ENCODE assay signal across 23 cellular contexts in the genomic region with DNA sequence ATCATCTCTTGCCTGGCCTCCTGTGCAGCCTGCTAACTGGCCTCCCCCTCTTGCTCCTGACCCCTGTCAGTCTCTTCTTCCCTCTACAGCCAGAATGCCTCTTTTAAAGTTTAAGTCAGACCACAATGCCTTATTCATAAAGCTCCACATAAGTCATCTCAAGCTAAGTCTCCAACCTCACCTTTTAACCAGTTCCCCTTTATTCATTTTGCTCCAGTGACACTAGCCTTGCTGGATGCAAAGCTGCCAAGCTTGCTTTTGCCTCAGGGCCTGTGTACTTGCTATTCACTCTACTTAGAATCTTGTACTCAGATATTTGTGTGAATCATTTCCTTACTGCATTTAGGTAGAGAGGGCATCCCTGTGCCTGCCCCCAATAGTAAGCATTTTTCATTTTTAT.
A peak's percentile ranks its signal among the peaks of the same experiment; 100 is the strongest.
DNase-seq lines count a peak whose midpoint lies in the region; ATAC-seq and TF ChIP-seq lines count a peak whose summit lies in the region.
"Had no signal": no experiment of that assay in that cellular context is flagged by ENCODE, and none has a peak within 500 bp of the region (broad histone marks: within the 10 kb centered on the region; RNA-seq: fewer than 3 reads in every experiment).

No MANE protein-coding gene starts in this region.

- H3K27me3 ChIP-seq in mammary epithelial cell (ENCODE audit: insufficient read depth, low read length), result no peaks in the 10 kb centered on the region
- H3K27me3 ChIP-seq: BLaER1, MG63, transverse colon had no signal

- H3K9me3 Mint-ChIP-seq in MCF 10A (ENCODE audit: unreplicated experiment) (no peaks in the 10 kb centered on the region), endothelial cell (ENCODE audit: unreplicated experiment) (no peaks in the 10 kb centered on the region)
- H3K9me3 Mint-ChIP-seq in stimulated activated naive B cell treated with anti-CD40 and anti-IgM and Interleukin-4, amounts not matched to agents 10 μg/mL and 1 μg/mL and 100 μg/mL, for 72 hours, result no peaks in the 10 kb centered on the region
- H3K9me3 Mint-ChIP-seq: activated T-helper 17 cell treated with anti-CD3 and anti-CD28 coated beads, Interleukin-2, amount 50 U/mL, for 72 hours; endodermal cell had no signal

- intact Hi-C loops in mammary epithelial cell (cut with micrococcal nuclease), result no loop called here
- intact Hi-C loops in MCF 10A (cut with micrococcal nuclease), result no loop called here

- in situ Hi-C loops in mammary epithelial cell (cut with MboI; ENCODE audit: low sequenced_read_pairs in 2 of 2), result no loop called here

- H3K4me1 ChIP-seq in mammary epithelial cell (ENCODE audit: insufficient read depth, low read length), result no peaks in the 10 kb centered on the region
- H3K4me1 ChIP-seq: parathyroid adenoma had no signal

- H3K27ac Mint-ChIP-seq in MCF 10A (ENCODE audit: low read depth, unreplicated experiment), result no peak overlapping the region
- no peak overlapping the region for H3K27ac Mint-ChIP-seq in stimulated activated naive B cell treated with anti-CD40 and anti-IgM and Interleukin-4, amounts not matched to agents 10 μg/mL and 1 μg/mL and 100 μg/mL, for 72 hours
- H3K27ac Mint-ChIP-seq in endothelial cell (ENCODE audit: unreplicated experiment), result no peak overlapping the region
- H3K27ac Mint-ChIP-seq: activated T-helper 17 cell treated with anti-CD3 and anti-CD28 coated beads, Interleukin-2, amount 50 U/mL, for 72 hours; endodermal cell had no signal

- H3K4me3 Mint-ChIP-seq in MCF 10A (ENCODE audit: unreplicated experiment) (no peak overlapping the region), endothelial cell (ENCODE audit: unreplicated experiment) (no peak overlapping the region)
- no peak overlapping the region for H3K4me3 Mint-ChIP-seq in stimulated activated naive B cell treated with anti-CD40 and anti-IgM and Interleukin-4, amounts not matched to agents 10 μg/mL and 1 μg/mL and 100 μg/mL, for 72 hours
- H3K4me3 Mint-ChIP-seq: activated T-helper 17 cell treated with anti-CD3 and anti-CD28 coated beads, Interleukin-2, amount 50 U/mL, for 72 hours; endodermal cell had no signal

- no peak overlapping the region for H2AFZ ChIP-seq in mammary epithelial cell (ENCODE audit: low read depth, low read length)
- H2AFZ ChIP-seq: parathyroid adenoma had no signal

- H3K9ac ChIP-seq in mammary epithelial cell (ENCODE audit: insufficient read depth, low read length), result no peak overlapping the region
- H3K9ac ChIP-seq: BLaER1, parathyroid adenoma had no signal

- CTCF ChIA-PET in mammary epithelial cell (lab: Charles Lee; ENCODE audit: low non-redundant PET) (no interaction called here), MCF 10A (lab: Yijun Ruan, JAX) (interaction anchor here (2.2 kb wide), 1 partner anchor 403 kb away, joined by 7 read pairs; no protein-coding TSS in a partner anchor)

- H3K36me3 Mint-ChIP-seq in MCF 10A (ENCODE audit: insufficient read depth, unreplicated experiment) (peaks cover 3% of the 10 kb centered on the region), endothelial cell (ENCODE audit: low read depth, unreplicated experiment) (no peaks in the 10 kb centered on the region)
- no peaks in the 10 kb centered on the region for H3K36me3 Mint-ChIP-seq in stimulated activated naive B cell treated with anti-CD40 and anti-IgM and Interleukin-4, amounts not matched to agents 10 μg/mL and 1 μg/mL and 100 μg/mL, for 72 hours

- H3K36me3 ChIP-seq in mammary epithelial cell (ENCODE audit: insufficient read depth, low read length), result no peaks in the 10 kb centered on the region
- H3K36me3 ChIP-seq: BLaER1, left ventricle myocardium inferior, MG63, transverse colon had no signal

- POLR2A ChIA-PET in MCF 10A (lab: Yijun Ruan, JAX), result interaction anchor here (0.6 to 0.7 kb wide), 2 partner anchors 68 to 245 kb away, joined by 4 read pairs; no protein-coding TSS in a partner anchor

- ATAC-seq in HG02852 (IDR thresholded peaks at IDR 0.05; ENCODE audit: unreplicated experiment) (peak; percentile 69), HG03442 (IDR thresholded peaks at IDR 0.05; ENCODE audit: unreplicated experiment) (peak; percentile 62), GM18498 (IDR thresholded peaks at IDR 0.05; ENCODE audit: unreplicated experiment) (no peak)
- peak; percentile 79 to 83 for ATAC-seq in stimulated activated naive B cell treated with anti-CD40 and anti-IgM and Interleukin-4, amounts not matched to agents 10 μg/mL and 1 μg/mL and 100 μg/mL, for 72 hours (replicated peaks)
- ATAC-seq: activated T-helper 17 cell treated with anti-CD3 and anti-CD28 coated beads, Interleukin-2, amount 50 U/mL, for 72 hours had no signal

- H3K27me3 Mint-ChIP-seq in MCF 10A (ENCODE audit: insufficient read depth, unreplicated experiment) (no peaks in the 10 kb centered on the region), endothelial cell (ENCODE audit: unreplicated experiment) (no peaks in the 10 kb centered on the region)
- peaks cover 0 to 11% of the 10 kb centered on the region in 2 donors for H3K27me3 Mint-ChIP-seq in stimulated activated naive B cell treated with anti-CD40 and anti-IgM and Interleukin-4, amounts not matched to agents 10 μg/mL and 1 μg/mL and 100 μg/mL, for 72 hours
- H3K27me3 Mint-ChIP-seq: activated T-helper 17 cell treated with anti-CD3 and anti-CD28 coated beads, Interleukin-2, amount 50 U/mL, for 72 hours had no signal

- DNase-seq in mammary epithelial cell (peak; percentile 87), MCF 10A (ENCODE audit: unreplicated experiment) (no peak), endothelial cell (ENCODE audit: low spot score) (no peak), DMS153 treated with DMSO at 0.1 percent for 48 hours (lab: John Stamatoyannopoulos, UW; ENCODE audit: unreplicated experiment) (no peak)
- no peak for DNase-seq in stimulated activated naive B cell treated with anti-CD40 and anti-IgM and Interleukin-4, amounts not matched to agents 10 μg/mL and 1 μg/mL and 100 μg/mL, for 72 hours
- DNase-seq: activated CD8-positive, alpha-beta memory T cell treated with anti-CD3 and anti-CD28 coated beads for 24 hours; central memory CD4-positive, alpha-beta T cell; DMS53; endodermal cell; foreskin fibroblast; left ventricle myocardium inferior; MG63; NCI-H2107; transverse colon had no signal

- no peak for TF ChIP-seq CTCF in mammary epithelial cell (conservative IDR thresholded peaks at IDR 0.05 in 1 of 2, IDR thresholded peaks at IDR 0.05 in 1 of 2; ENCODE audit: extremely low read depth in 1 of 2, insufficient read depth in 1 of 2, low read depth in 1 of 2, low read length in 2 of 2)
- TF ChIP-seq CTCF in MCF 10A (IDR thresholded peaks at IDR 0.05; ENCODE audit: unreplicated experiment), result no peak
- TF ChIP-seq CTCF in endothelial cell (IDR thresholded peaks at IDR 0.05; ENCODE audit: unreplicated experiment), result no peak

- dilution Hi-C loops in mammary epithelial cell (cut with HindIII; ENCODE audit: low sequenced_read_pairs), result no loop called here

- H3K4me2 ChIP-seq in mammary epithelial cell (ENCODE audit: insufficient read depth, low read depth, low read length), result no peak overlapping the region
- H3K4me2 ChIP-seq: BLaER1 had no signal

- H3K4me1 Mint-ChIP-seq in MCF 10A (ENCODE audit: insufficient read depth, unreplicated experiment), result peaks cover 2% of the 10 kb centered on the region
- peaks cover 3 to 11% of the 10 kb centered on the region in 2 donors for H3K4me1 Mint-ChIP-seq in stimulated activated naive B cell treated with anti-CD40 and anti-IgM and Interleukin-4, amounts not matched to agents 10 μg/mL and 1 μg/mL and 100 μg/mL, for 72 hours
- H3K4me1 Mint-ChIP-seq in endothelial cell (ENCODE audit: unreplicated experiment), result peaks cover 8% of the 10 kb centered on the region
- H3K4me1 Mint-ChIP-seq: activated T-helper 17 cell treated with anti-CD3 and anti-CD28 coated beads, Interleukin-2, amount 50 U/mL, for 72 hours had no signal

- H4K20me1 ChIP-seq in mammary epithelial cell (ENCODE audit: insufficient read depth, low read length), result no peaks in the 10 kb centered on the region
- H4K20me1 ChIP-seq: BLaER1 had no signal

- no peaks in the 10 kb centered on the region for H3K79me2 ChIP-seq in mammary epithelial cell (ENCODE audit: insufficient read depth, low read length)
- H3K79me2 ChIP-seq: parathyroid adenoma had no signal

- H3K4me3 ChIP-seq in mammary epithelial cell (replicated peaks in 1 of 3; ENCODE audit: insufficient read depth in 1 of 3, low read depth in 2 of 3, low read length in 3 of 3), result no peak overlapping the region
- H3K4me3 ChIP-seq: BLaER1, left ventricle myocardium inferior, MG63, skin epidermis, transverse colon had no signal

- no peaks in the 10 kb centered on the region for H3K9me3 ChIP-seq in mammary epithelial cell (replicated peaks; ENCODE audit: insufficient read depth, low read length)
- H3K9me3 ChIP-seq: BLaER1, left ventricle myocardium inferior, MG63, transverse colon had no signal

- BruUV-seq in mammary epithelial cell (replicated peaks; lab: Mats Ljungman, UMichigan) (no TSS peak), MCF 10A (replicated peaks; lab: Mats Ljungman, UMichigan) (no TSS peak)

- no peak overlapping the region for H3K27ac ChIP-seq in mammary epithelial cell (ENCODE audit: insufficient read depth, low read depth, low read length)
- H3K27ac ChIP-seq: 22Rv1, BLaER1, left ventricle myocardium inferior, parathyroid adenoma, skin epidermis, transverse colon, VCaP had no signal
